9 cellular contexts compared by ENCODE assay signal in genomic region chr10:86958831-86959736, GRCh38. TPM values are rescaled to one million over a fixed set of nuclear protein-coding genes. Genes with fewer than 3 reads are reported as not detected.
DNase-seq lines count a peak whose midpoint lies in the region; ATAC-seq and TF ChIP-seq lines count a peak whose summit lies in the region.
"Had no signal": no experiment of that assay in that cellular context is flagged by ENCODE, and none has a peak within 500 bp of the region (broad histone marks: within the 10 kb centered on the region; RNA-seq: fewer than 3 reads in every experiment).

No MANE protein-coding gene starts in this region.

- H3K36me3 ChIP-seq in parathyroid adenoma (ENCODE audit: control insufficient read depth, insufficient read depth, low read length) = no peaks in the 10 kb centered on the region

- H3K27me3 ChIP-seq in parathyroid adenoma (ENCODE audit: control insufficient read depth, insufficient read depth, low read length) = no peaks in the 10 kb centered on the region

- H3K4me3 ChIP-seq in fibroblast of villous mesenchyme (ENCODE audit: low read depth, low read length) (no peak overlapping the region), parathyroid adenoma (ENCODE audit: low read depth, low read length) (no peak overlapping the region)

- TF ChIP-seq CTCF in fibroblast of villous mesenchyme (IDR thresholded peaks at IDR 0.05; ENCODE audit: insufficient read depth, low read depth, low read length) = no peak
- no peak for TF ChIP-seq CTCF in parathyroid adenoma (IDR thresholded peaks at IDR 0.05)

- H3K9ac ChIP-seq in parathyroid adenoma = no peak overlapping the region

- H3K9me3 ChIP-seq in parathyroid adenoma (ENCODE audit: control insufficient read depth, low read length) = no peaks in the 10 kb centered on the region

- H3K4me1 ChIP-seq in parathyroid adenoma = no peaks in the 10 kb centered on the region

- peak overlapping the region; percentile 22 for H3K4me2 ChIP-seq in parathyroid adenoma (ENCODE audit: low read length)

- H3K27ac ChIP-seq in parathyroid adenoma = peak overlapping the region; percentile 47

- H3K79me2 ChIP-seq in parathyroid adenoma = no peaks in the 10 kb centered on the region

- DNase-seq in Daoy (ENCODE audit: low read depth) (peak; percentile 27), SW480 (ENCODE audit: low spot score) (peak; percentile 61), fibroblast of villous mesenchyme (ENCODE audit: low read depth) (peak; percentile 74), midbrain (lab: John Stamatoyannopoulos, UW) (no peak), NCI-H748 (lab: John Stamatoyannopoulos, UW; ENCODE audit: unreplicated experiment) (no peak)
- DNase-seq: activated CD4-positive, alpha-beta T cell treated with anti-CD3 and anti-CD28 coated beads, Interleukin-2, amount 50 U/mL, for 1 hour had no signal

- ATAC-seq in HG02885 (IDR thresholded peaks at IDR 0.05; ENCODE audit: poor library complexity, unreplicated experiment) = no peak
- ATAC-seq in GM18907 (IDR thresholded peaks at IDR 0.05; ENCODE audit: unreplicated experiment) = no peak

- H2AFZ ChIP-seq in parathyroid adenoma = no peak overlapping the region

RNA-seq across cellular contexts. Expression of gene SNCG, which starts 0.7 kb away (rescaled TPM):
- 1.7 TPM in 1 of 2 replicates, not detected in the other for total RNA-seq in Daoy (2014; rRNA removed; shearing (Covaris generic))
- 3.5 and 4.8 TPM in 2 replicates for total RNA-seq in fibroblast of villous mesenchyme

RNA-seq across cellular contexts. Expression of gene MMRN2, which starts 1.7 kb away (rescaled TPM):
- 0.06 TPM in 1 of 2 replicates, not detected in the other for total RNA-seq in Daoy (2014; rRNA removed; shearing (Covaris generic))
- 0.86 and 2.3 TPM in 2 replicates for total RNA-seq in fibroblast of villous mesenchyme

RNA-seq across cellular contexts. Expression of gene ADIRF, which starts 9.2 kb away (rescaled TPM):
- not detected in 2 replicates for total RNA-seq in Daoy (2014; rRNA removed; shearing (Covaris generic))
- total RNA-seq in fibroblast of villous mesenchyme = 2.6 and 5.2 TPM in 2 replicates

Comparison
In these comparisons a context has a peak if more than half of its experiments do, and no peak if none do; other contexts are left out.
1. DNase-seq: peak in Daoy (single experiment), SW480 (single experiment) and fibroblast of villous mesenchyme (single experiment); none in midbrain (single experiment) and NCI-H748 (single experiment).